8 cellular contexts compared by ENCODE assay signal in the genomic region with DNA sequence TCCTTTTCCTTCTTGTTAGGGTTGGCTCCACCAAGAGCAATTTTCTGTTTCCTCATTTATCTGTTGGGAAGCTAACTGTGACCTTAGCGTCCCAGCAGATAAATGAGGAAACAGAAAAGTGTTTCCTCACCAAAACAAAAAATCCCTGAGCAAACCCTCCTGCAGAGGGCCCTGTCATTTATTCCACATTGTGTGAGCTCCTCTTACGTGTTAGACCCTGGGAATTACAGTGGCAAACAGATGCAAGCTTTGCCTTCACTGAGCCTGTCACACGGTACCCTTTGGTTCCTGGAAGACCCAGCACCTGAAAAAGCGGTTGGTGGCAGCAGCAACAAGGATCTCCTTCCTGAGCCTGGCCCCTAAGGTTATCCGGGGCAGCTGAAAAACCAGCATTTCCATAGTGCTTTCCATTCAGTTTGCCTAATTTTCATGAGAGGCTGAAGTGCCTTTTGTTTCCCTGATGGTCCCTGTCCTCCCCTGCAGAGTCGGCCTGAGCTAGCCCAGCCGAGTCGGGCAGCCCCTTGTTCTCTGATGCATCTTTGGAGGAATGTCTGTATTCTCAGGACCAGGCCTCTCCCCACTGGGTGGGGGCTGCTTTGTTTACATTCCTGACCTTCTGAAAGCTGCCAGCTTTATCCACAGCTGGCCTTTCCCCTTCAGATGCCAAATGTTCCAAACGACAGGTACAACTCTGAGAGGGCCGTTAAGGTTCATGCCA. TPM values are rescaled to one million over a fixed set of nuclear protein-coding genes. Genes with fewer than 3 reads are reported as not detected.
DNase-seq lines count a peak whose midpoint lies in the region; ATAC-seq, FAIRE-seq and TF ChIP-seq lines count a peak whose summit lies in the region.

No MANE protein-coding gene starts in this region.

- no peak for FAIRE-seq in GM12891 (lab: Jason Lieb, UNC)

- peak overlapping the region; percentile 22 for H3K4me3 Mint-ChIP-seq in endodermal cell

- no peaks in the 10 kb centered on the region for H3K9me3 ChIP-seq in GM23248 (ENCODE audit: low read depth)
- no peaks in the 10 kb centered on the region for H3K9me3 ChIP-seq in endodermal cell (ENCODE audit: control insufficient read depth, low read length)
- no peaks in the 10 kb centered on the region for H3K9me3 ChIP-seq in neutrophil

- H3K9ac ChIP-seq in GM23248, result peak overlapping the region; percentile 27; the same call in 1 of the 2 replicates
- peak overlapping the region; percentile 87 for H3K9ac ChIP-seq in endodermal cell (ENCODE audit: extremely low read depth, low read length, poor library complexity, severe bottlenecking)

- H3K27me3 Mint-ChIP-seq in endodermal cell (ENCODE audit: insufficient read depth), result no peaks in the 10 kb centered on the region

- H3K27ac ChIP-seq in GM23248, result no peak overlapping the region
- peak overlapping the region; percentile 96 for H3K27ac ChIP-seq in endodermal cell (ENCODE audit: low read depth, low read length)
- peak overlapping the region; percentile 70 for H3K27ac ChIP-seq in neutrophil

- peaks cover 22% of the 10 kb centered on the region for H3F3A ChIP-seq in GM23248 (ENCODE audit: insufficient read depth)

- H3K9me2 ChIP-seq in GM23248 (ENCODE audit: insufficient read depth), result no peaks in the 10 kb centered on the region

- peak overlapping the region; percentile 99 for H3K27ac Mint-ChIP-seq in endodermal cell

- H2AFZ ChIP-seq in GM23248, result no peak overlapping the region

- H3K9me3 Mint-ChIP-seq in endodermal cell, result no peaks in the 10 kb centered on the region

- no peak for ATAC-seq in GM19328 (IDR thresholded peaks at IDR 0.05; ENCODE audit: unreplicated experiment)

- H3K4me1 ChIP-seq in GM23248 (ENCODE audit: insufficient read depth) (peaks cover 57% of the 10 kb centered on the region), endodermal cell (ENCODE audit: control insufficient read depth, insufficient read depth, low read length) (peaks cover 51% of the 10 kb centered on the region), neutrophil (ENCODE audit: control insufficient read depth in 1 of 2, insufficient read depth in 1 of 2, low read depth in 1 of 2, low read length in 1 of 2) (peaks cover 19% of the 10 kb centered on the region in 2 experiments)

- TF ChIP-seq CTCF in endodermal cell (conservative IDR thresholded peaks at IDR 0.05) (peak; percentile 30), neutrophil (IDR thresholded peaks at IDR 0.05) (no peak)

- H3K4me2 ChIP-seq in GM23248 (ENCODE audit: unreplicated experiment), result peak overlapping the region; percentile 13

- no peak for DNase-seq in GM23248
- DNase-seq in NOMO-1 treated with DMSO at 0.1 percent for 48 hours (lab: John Stamatoyannopoulos, UW; ENCODE audit: unreplicated experiment), result peak; percentile 58
- peak; percentile 97 for DNase-seq in endodermal cell
- DNase-seq in GM12891 (ENCODE audit: insufficient read length, low spot score), result no peak
- DNase-seq in midbrain (lab: John Stamatoyannopoulos, UW), result no peak
- no peak for DNase-seq in H4 (ENCODE audit: low spot score)

- peaks cover 81% of the 10 kb centered on the region for H3K4me1 Mint-ChIP-seq in endodermal cell

- H3K36me3 ChIP-seq in GM23248 (ENCODE audit: low read depth), result no peaks in the 10 kb centered on the region
- peaks cover 26% of the 10 kb centered on the region for H3K36me3 ChIP-seq in endodermal cell (ENCODE audit: control insufficient read depth, insufficient read depth, low read length)
- no peaks in the 10 kb centered on the region for H3K36me3 ChIP-seq in neutrophil

- no peaks in the 10 kb centered on the region for H4K20me1 ChIP-seq in GM23248 (ENCODE audit: insufficient read depth)

- peaks cover 9% of the 10 kb centered on the region for H3K36me3 Mint-ChIP-seq in endodermal cell (ENCODE audit: low read depth)

- no peak for TF ChIP-seq POLR2A in GM12891 (IDR thresholded peaks at IDR 0.05; ENCODE audit: low read depth, low read length)

- H3K27me3 ChIP-seq in GM23248 (replicated peaks; ENCODE audit: insufficient read depth) (no peaks in the 10 kb centered on the region), endodermal cell (ENCODE audit: control insufficient read depth, insufficient read depth, low read length, poor library complexity, severe bottlenecking) (no peaks in the 10 kb centered on the region), neutrophil (no peaks in the 10 kb centered on the region)

- in situ Hi-C loops in GM23248 (cut with MboI), result no loop called here

- peaks cover 66% of the 10 kb centered on the region for H3K79me2 ChIP-seq in GM23248 (ENCODE audit: insufficient read depth)

- H3K4me3 ChIP-seq in GM23248, result no peak overlapping the region
- peak overlapping the region; percentile 72 for H3K4me3 ChIP-seq in endodermal cell (ENCODE audit: low read length)
- no peak overlapping the region for H3K4me3 ChIP-seq in neutrophil (ENCODE audit: low read depth in 1 of 2, low read length in 1 of 2)

- 54 to 58% methylated on average over 10 of the region's 10 CpGs for WGBS in GM23248 (ENCODE audit: low coverage in 1 of 2, low lambda C conversion rate in 2 of 2, missing lambda C conversion rate in 2 of 2), 2 experiments
- 2 to 10% methylated on average over 9 to 10 of the region's 10 CpGs for WGBS in endodermal cell (ENCODE audit: insufficient coverage in 1 of 2, insufficient read length in 1 of 2), 2 experiments

TF ChIP-seq in GM12891, 5 proteins besides CTCF, POLR2A, EP300 and RAD21:
- no peak for TF ChIP-seq POLR2AphosphoS5 (IDR thresholded peaks at IDR 0.05; ENCODE audit: low read depth, low read length)
- TF ChIP-seq SPI1 (IDR thresholded peaks at IDR 0.05; ENCODE audit: low read depth, low read length), result no peak
- TF ChIP-seq POU2F2 (IDR thresholded peaks at IDR 0.05; ENCODE audit: low read depth, low read length), result no peak
- TF ChIP-seq PAX5 (IDR thresholded peaks at IDR 0.05; ENCODE audit: insufficient read depth, low read length, severe bottlenecking), result no peak
- no peak for TF ChIP-seq TAF1 (IDR thresholded peaks at IDR 0.05; ENCODE audit: low read depth, low read length)

RNA-seq across cellular contexts. Expression of gene YPEL2, which starts 34.7 kb away (rescaled TPM):
- 5.8 and 6.6 TPM in 2 replicates for total RNA-seq in GM23248 (2014; rRNA removed; shearing (Covaris generic))
- 9.0 and 9.6 TPM in 2 replicates for polyA plus RNA-seq in GM23248 (2016; fragmentation: Nextera tagmentation; extraction: Ambion mirVana)
- total RNA-seq in endodermal cell, result 10 to 100 TPM; 22.8 to 27.7 TPM
- polyA plus RNA-seq in endodermal cell (2013, experiment 1 of 2), result 11.8 TPM
- polyA plus RNA-seq in endodermal cell (2013, experiment 2 of 2), result 12.1 TPM
- polyA plus RNA-seq in GM12891 (2012; ENCODE audit: low read depth, missing spikeins), result 1.3 TPM
- total RNA-seq in H4 (2014; rRNA removed; shearing (Covaris generic)), result 0.86 and 1.9 TPM in 2 replicates

Comparison
In these comparisons a context has a peak if more than half of its experiments do, and no peak if none do; other contexts are left out.
1. DNase-seq: peak in NOMO-1 treated with DMSO at 0.1 percent for 48 hours (single experiment) and endodermal cell (single experiment); none in GM23248 (single experiment), GM12891 (single experiment), midbrain (single experiment) and H4 (single experiment).